ENCODE assay signal across 8 cellular contexts in the genomic region with DNA sequence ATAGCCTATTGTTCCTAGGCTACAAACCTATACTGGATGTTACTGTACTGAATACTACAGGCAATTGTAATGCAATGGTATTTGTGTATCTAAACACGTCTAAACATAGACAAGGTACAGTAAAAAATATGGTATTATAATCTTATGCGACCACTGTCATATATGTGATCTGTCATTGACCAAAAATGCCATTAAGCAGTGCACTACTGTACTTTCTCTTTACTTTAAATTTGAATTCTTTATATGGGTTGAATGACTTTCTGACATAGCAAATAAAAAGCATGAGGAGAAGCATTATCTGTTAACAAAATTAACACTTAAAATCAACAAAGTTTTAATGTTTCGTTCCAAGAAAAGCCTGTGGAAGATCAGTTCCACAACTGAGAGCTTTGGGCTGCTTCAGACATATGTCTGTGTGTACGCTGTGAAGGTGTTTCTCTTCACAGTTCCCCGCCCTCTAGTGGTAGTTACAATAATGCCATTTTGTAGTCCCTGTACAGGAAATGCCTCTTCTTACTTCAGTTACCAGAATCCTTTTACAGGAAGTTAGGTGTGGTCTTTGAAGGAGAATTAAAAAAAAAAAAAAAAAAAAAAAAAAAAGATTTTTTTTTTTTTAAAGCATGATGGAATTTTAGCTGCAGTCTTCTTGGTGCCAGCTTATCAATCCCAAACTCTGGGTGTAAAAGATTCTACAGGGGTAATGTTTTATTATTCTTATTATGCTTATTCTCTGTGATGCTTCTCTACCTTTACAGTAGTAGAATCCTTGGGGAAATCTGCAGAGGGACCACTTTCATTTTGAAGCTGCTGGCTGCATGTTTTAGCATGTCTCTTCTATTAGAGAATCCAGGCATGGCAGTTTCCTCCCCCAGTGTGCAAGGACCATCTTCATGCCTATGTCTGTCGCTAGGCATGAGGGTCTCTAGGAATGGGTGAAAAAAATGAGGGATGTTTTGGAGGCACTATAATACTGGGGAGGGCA. TPM values are rescaled to one million over a fixed set of nuclear protein-coding genes. Genes with fewer than 3 reads are reported as not detected.
DNase-seq lines count a peak whose midpoint lies in the region; ATAC-seq and TF ChIP-seq lines count a peak whose summit lies in the region.

No MANE protein-coding gene starts in this region.

- H3K4me3 ChIP-seq in ascending aorta (no peak overlapping the region), right cardiac atrium (ENCODE audit: low read length) (no peak overlapping the region)

- H3K27ac ChIP-seq in ascending aorta = no peak overlapping the region
- H3K27ac ChIP-seq in right cardiac atrium (ENCODE audit: low read length) = no peak overlapping the region

- peak; percentile 42 to 71 (median 59) for TF ChIP-seq CTCF in ascending aorta (IDR thresholded peaks at IDR 0.05)

- peaks cover 7% of the 10 kb centered on the region for H3K4me1 Mint-ChIP-seq in activated naive CD4-positive, alpha-beta T cell treated with anti-CD3 and anti-CD28 coated beads, Interleukin-2, amount 10 ng/mL, durations not matched to agents 7 days and 5 days

- CTCF ChIA-PET in activated naive CD4-positive, alpha-beta T cell treated with anti-CD3 and anti-CD28 coated beads, Interleukin-2, amount 10 ng/mL, durations not matched to agents 7 days and 5 days (lab: Charles Lee) = interaction anchor here (0.7 to 1.4 kb wide), 5 partner anchors 15 to 302 kb away, joined by 3 to 12 read pairs (median 4); a partner anchor contains a TSS

- H3K9me3 ChIP-seq in ascending aorta (no peaks in the 10 kb centered on the region), right cardiac atrium (ENCODE audit: control insufficient read depth, low read length) (no peaks in the 10 kb centered on the region)

- intact Hi-C loops in ascending aorta (cut with DNase I) (loop anchor here (5.0 kb wide), 2 partner anchors 46 to 301 kb away; no protein-coding TSS in a partner anchor), right cardiac atrium (cut with DNase I) (loop anchor here in 2 of 4 donors (5.0 to 10.0 kb wide), 2 partner anchors 49 to 51 kb away; no protein-coding TSS in a partner anchor)

- no peak overlapping the region for H3K27ac Mint-ChIP-seq in activated naive CD4-positive, alpha-beta T cell treated with anti-CD3 and anti-CD28 coated beads, Interleukin-2, amount 10 ng/mL, durations not matched to agents 7 days and 5 days

- H3K36me3 ChIP-seq in ascending aorta = no peaks in the 10 kb centered on the region

- H3K27me3 ChIP-seq in ascending aorta = no peaks in the 10 kb centered on the region
- no peaks in the 10 kb centered on the region for H3K27me3 ChIP-seq in right cardiac atrium (ENCODE audit: control insufficient read depth, insufficient read depth)

- no peaks in the 10 kb centered on the region for H3K4me1 ChIP-seq in ascending aorta
- no peaks in the 10 kb centered on the region for H3K4me1 ChIP-seq in right cardiac atrium (ENCODE audit: control insufficient read depth, insufficient read depth, low read length)

- peak; percentile 49 for DNase-seq in activated naive CD4-positive, alpha-beta T cell treated with anti-CD3 and anti-CD28 coated beads, Interleukin-2, amount 10 ng/mL, durations not matched to agents 7 days and 5 days
- DNase-seq in activated naive CD4-positive, alpha-beta T cell (lab: John Stamatoyannopoulos, UW) = no peak
- peak; percentile 67 for DNase-seq in HuH-7 (ENCODE audit: low spot score)
- peak; percentile 89 for DNase-seq in NOMO-1 treated with DMSO at 0.1 percent for 48 hours (lab: John Stamatoyannopoulos, UW; ENCODE audit: unreplicated experiment)
- no peak for DNase-seq in ascending aorta (ENCODE audit: low spot score in 2 of 2)
- DNase-seq in right cardiac atrium = no peak
- DNase-seq in renal cortical epithelial cell (ENCODE audit: low read depth) = peak; percentile 94

- H3K27me3 Mint-ChIP-seq in activated naive CD4-positive, alpha-beta T cell treated with anti-CD3 and anti-CD28 coated beads, Interleukin-2, amount 10 ng/mL, durations not matched to agents 7 days and 5 days = peaks cover 9% of the 10 kb centered on the region

- WGBS in right cardiac atrium = 25% methylated on average over 6 of the region's 6 CpGs

- ATAC-seq in GM21786 (IDR thresholded peaks at IDR 0.05; ENCODE audit: unreplicated experiment) (peak; percentile 100), right cardiac atrium (peak; percentile 99)

- H3K9me3 Mint-ChIP-seq in activated naive CD4-positive, alpha-beta T cell treated with anti-CD3 and anti-CD28 coated beads, Interleukin-2, amount 10 ng/mL, durations not matched to agents 7 days and 5 days = no peaks in the 10 kb centered on the region

- H3K36me3 Mint-ChIP-seq in activated naive CD4-positive, alpha-beta T cell treated with anti-CD3 and anti-CD28 coated beads, Interleukin-2, amount 10 ng/mL, durations not matched to agents 7 days and 5 days = no peaks in the 10 kb centered on the region

- no peak overlapping the region for H3K4me3 Mint-ChIP-seq in activated naive CD4-positive, alpha-beta T cell treated with anti-CD3 and anti-CD28 coated beads, Interleukin-2, amount 10 ng/mL, durations not matched to agents 7 days and 5 days

RNA-seq across cellular contexts. Expression of a gene that starts 54.5 kb away (rescaled TPM):
- 0.53 TPM for total RNA-seq in ascending aorta
- total RNA-seq in right cardiac atrium = under 1 TPM; 0.14 to 0.76 (median 0.23) TPM
- polyA plus RNA-seq in right cardiac atrium = 0.02 TPM
- 0.35 and 15.1 TPM in 2 replicates for total RNA-seq in renal cortical epithelial cell

Comparison
In these comparisons a context has a peak if more than half of its experiments do, and no peak if none do; other contexts are left out.
1. DNase-seq: peak in activated naive CD4-positive, alpha-beta T cell treated with anti-CD3 and anti-CD28 coated beads, Interleukin-2, amount 10 ng/mL, durations not matched to agents 7 days and 5 days (single experiment), HuH-7 (single experiment), NOMO-1 treated with DMSO at 0.1 percent for 48 hours (single experiment) and renal cortical epithelial cell (single experiment); none in activated naive CD4-positive, alpha-beta T cell (0 of 4), ascending aorta (0 of 2) and right cardiac atrium (0 of 3).